17 cellular contexts compared by ENCODE assay signal in genomic region chr5:72883850-72884249, GRCh38.
A peak's percentile ranks its signal among the peaks of the same experiment; 100 is the strongest.
DNase-seq lines count a peak whose midpoint lies in the region; ATAC-seq and TF ChIP-seq lines count a peak whose summit lies in the region.
"Had no signal": no experiment of that assay in that cellular context is flagged by ENCODE, and none has a peak within 500 bp of the region (broad histone marks: within the 10 kb centered on the region; RNA-seq: fewer than 3 reads in every experiment).

No MANE protein-coding gene starts in this region.

- CTCF ChIA-PET in GM10248 (lab: Yijun Ruan, JAX) = no interaction called here

- H3K27ac Mint-ChIP-seq in stimulated activated effector memory CD8-positive, alpha-beta T cell treated with anti-CD3 and anti-CD28 coated beads, Interleukin-12 subunit alpha, Interleukin-12 subunit beta, amount 100 ng/mL, for 72 hours = peak overlapping the region; percentile 32
- H3K27ac Mint-ChIP-seq: T-helper 1 cell treated with Interleukin-12 subunit alpha and Interleukin-12 subunit beta and Interleukin-4 antibody, amounts not matched to agents 30 μg/mL and 1 μg/mL, for 36 hours had no signal

- no peak for TF ChIP-seq CTCF in GM10248 (IDR thresholded peaks at IDR 0.05; ENCODE audit: control extremely low read depth, extremely low read depth, low read depth, missing control alignments)

- H3K9me3 Mint-ChIP-seq in stimulated activated effector memory CD8-positive, alpha-beta T cell treated with anti-CD3 and anti-CD28 coated beads, Interleukin-12 subunit alpha, Interleukin-12 subunit beta, amount 100 ng/mL, for 72 hours = no peaks in the 10 kb centered on the region
- H3K9me3 Mint-ChIP-seq: T-helper 1 cell treated with Interleukin-12 subunit alpha and Interleukin-12 subunit beta and Interleukin-4 antibody, amounts not matched to agents 30 μg/mL and 1 μg/mL, for 36 hours had no signal

- H3K4me1 Mint-ChIP-seq in stimulated activated effector memory CD8-positive, alpha-beta T cell treated with anti-CD3 and anti-CD28 coated beads, Interleukin-12 subunit alpha, Interleukin-12 subunit beta, amount 100 ng/mL, for 72 hours = peaks cover 6% of the 10 kb centered on the region

- peaks cover 100% of the 10 kb centered on the region for H3K36me3 Mint-ChIP-seq in stimulated activated effector memory CD8-positive, alpha-beta T cell treated with anti-CD3 and anti-CD28 coated beads, Interleukin-12 subunit alpha, Interleukin-12 subunit beta, amount 100 ng/mL, for 72 hours

- no peak for ATAC-seq in stimulated activated effector memory CD8-positive, alpha-beta T cell treated with anti-CD3 and anti-CD28 coated beads, Interleukin-12 subunit alpha, Interleukin-12 subunit beta, amount 100 ng/mL, for 72 hours
- no peak for ATAC-seq in HG02798 (IDR thresholded peaks at IDR 0.05; ENCODE audit: poor library complexity, unreplicated experiment)

- DNase-seq in NCI-H748 (lab: John Stamatoyannopoulos, UW; ENCODE audit: unreplicated experiment) (peak; percentile 7), NCI-H748 treated with DMSO at 0.1 percent for 48 hours (lab: John Stamatoyannopoulos, UW) (no peak), NCI-H2029 treated with DMSO at 0.1 percent for 48 hours (lab: John Stamatoyannopoulos, UW) (peak; percentile 98), astrocyte of the hippocampus (ENCODE audit: low read depth, low spot score) (peak; percentile 14), ureter (ENCODE audit: low spot score) (no peak), GM10248 (ENCODE audit: extremely low spot score) (no peak)
- no peak for DNase-seq in stimulated activated effector memory CD8-positive, alpha-beta T cell treated with anti-CD3 and anti-CD28 coated beads, Interleukin-12 subunit alpha, Interleukin-12 subunit beta, amount 100 ng/mL, for 72 hours (ENCODE audit: low spot score in 2 of 2)
- DNase-seq: C1 segment of cervical spinal cord, DMS 273 treated with DMSO at 0.1 percent for 48 hours, H7, NCI-H1436, NCI-H2171 treated with DMSO at 0.1 percent for 48 hours, NCI-H524, OCI-M1, RPMI8226 had no signal

- POLR2A ChIA-PET in GM10248 (lab: Yijun Ruan, JAX) = no interaction called here

- H3K4me3 Mint-ChIP-seq in stimulated activated effector memory CD8-positive, alpha-beta T cell treated with anti-CD3 and anti-CD28 coated beads, Interleukin-12 subunit alpha, Interleukin-12 subunit beta, amount 100 ng/mL, for 72 hours = no peak overlapping the region
- H3K4me3 Mint-ChIP-seq: T-helper 1 cell treated with Interleukin-12 subunit alpha and Interleukin-12 subunit beta and Interleukin-4 antibody, amounts not matched to agents 30 μg/mL and 1 μg/mL, for 36 hours had no signal

Comparison
In these comparisons a context has a peak if more than half of its experiments do, and no peak if none do; other contexts are left out.
1. DNase-seq: peak in NCI-H748 (single experiment), NCI-H2029 treated with DMSO at 0.1 percent for 48 hours (single experiment) and astrocyte of the hippocampus (single experiment); none in NCI-H748 treated with DMSO at 0.1 percent for 48 hours (single experiment), stimulated activated effector memory CD8-positive, alpha-beta T cell treated with anti-CD3 and anti-CD28 coated beads, Interleukin-12 subunit alpha, Interleukin-12 subunit beta, amount 100 ng/mL, for 72 hours (0 of 2), ureter (single experiment) and GM10248 (single experiment).